25 cellular contexts compared by ENCODE assay signal in the genomic region with DNA sequence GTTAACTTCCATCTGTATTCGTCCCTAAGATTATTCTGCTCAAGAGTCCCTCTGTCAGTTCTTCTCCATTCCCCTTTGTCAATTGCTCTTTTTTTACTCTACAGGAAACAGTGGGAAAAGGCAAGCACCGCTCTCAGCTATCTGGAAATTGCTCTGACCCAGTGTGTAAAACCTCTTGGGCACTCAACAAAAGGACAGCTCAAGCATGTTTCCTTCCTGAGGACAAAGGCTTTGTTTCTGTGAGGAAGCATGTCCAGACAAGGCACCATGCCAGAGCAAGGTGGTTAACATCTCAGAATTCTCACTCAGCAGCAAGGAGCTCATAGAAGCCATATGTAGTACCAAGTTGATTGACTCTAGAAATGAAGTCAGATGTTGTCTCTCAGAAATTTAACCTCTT.
DNase-seq lines count a peak whose midpoint lies in the region; ATAC-seq and TF ChIP-seq lines count a peak whose summit lies in the region.
"Had no signal": no experiment of that assay in that cellular context is flagged by ENCODE, and none has a peak within 500 bp of the region (broad histone marks: within the 10 kb centered on the region; RNA-seq: fewer than 3 reads in every experiment).

No MANE protein-coding gene starts in this region.

- H3K4me2 ChIP-seq in BLaER1 treated with 17β-estradiol and CSF1 and Interleukin-3, amounts not matched to agents 10 nM and 100 nM: peak overlapping the region; percentile 69 to 82 (median 74)
- peak overlapping the region; percentile 28 for H3K4me2 ChIP-seq in mammary epithelial cell (ENCODE audit: insufficient read depth, low read depth, low read length)
- H3K4me2 ChIP-seq: PC-9 had no signal

- no peaks in the 10 kb centered on the region for H3K27me3 ChIP-seq in BLaER1 treated with 17β-estradiol and CSF1 and Interleukin-3, amounts not matched to agents 10 nM and 100 nM
- H3K27me3 ChIP-seq in mammary epithelial cell (ENCODE audit: insufficient read depth, low read length) (no peaks in the 10 kb centered on the region), gastroesophageal sphincter (no peaks in the 10 kb centered on the region), WERI-Rb-1 (ENCODE audit: insufficient read depth, low read depth, severe bottlenecking) (no peaks in the 10 kb centered on the region)
- H3K27me3 ChIP-seq: sigmoid colon, upper lobe of right lung had no signal

- intact Hi-C loops in mammary epithelial cell (cut with micrococcal nuclease): no loop called here

- WGBS in mammary epithelial cell (ENCODE audit: low coverage, missing lambda C conversion rate): 38% methylated on average over 2 of the region's 2 CpGs
- 64 to 83% methylated on average over 2 of the region's 2 CpGs for WGBS in gastroesophageal sphincter (ENCODE audit: low coverage in 1 of 2), 2 donors

- TF ChIP-seq EP300 in gastroesophageal sphincter (IDR thresholded peaks at IDR 0.05): no peak

- DNase-seq in mammary epithelial cell: peak; percentile 61
- peak; percentile 60 for DNase-seq in medulla oblongata (ENCODE audit: extremely low spot score)
- DNase-seq in GM03348 (ENCODE audit: low spot score): no peak
- DNase-seq in WERI-Rb-1: no peak
- DNase-seq: activated CD4-positive, alpha-beta T cell treated with anti-CD3 and anti-CD28 coated beads for 48 hours; activated T-cell treated with anti-CD3 and anti-CD28 coated beads, Interleukin-2, amount 50 U/mL, for 1 hour; Caco-2; DND-41; GM23248; IMR-90; NCI-H1105 treated with DMSO at 0.1 percent for 48 hours; NCI-H2081; NCI-H446 treated with DMSO at 0.1 percent for 48 hours; PC-9; sigmoid colon; stimulated activated CD4-positive, alpha-beta T cell treated with anti-CD3 and anti-CD28 coated beads, Interleukin-15, amount 100 ng/mL, for 24 hours; stimulated activated naive B cell treated with anti-CD40 and anti-IgM and Interleukin-4, amounts not matched to agents 10 μg/mL and 1 μg/mL and 100 μg/mL, for 72 hours; upper lobe of right lung had no signal

- no peak for TF ChIP-seq POLR2A in gastroesophageal sphincter (IDR thresholded peaks at IDR 0.05)

- no TSS peak for BruUV-seq in mammary epithelial cell (replicated peaks; lab: Mats Ljungman, UMichigan)

- no peaks in the 10 kb centered on the region for H3K9me3 ChIP-seq in BLaER1 treated with 17β-estradiol and CSF1 and Interleukin-3, amounts not matched to agents 10 nM and 100 nM (replicated peaks in 1 of 11)
- H3K9me3 ChIP-seq in mammary epithelial cell (replicated peaks; ENCODE audit: insufficient read depth, low read length) (no peaks in the 10 kb centered on the region), gastroesophageal sphincter (no peaks in the 10 kb centered on the region), WERI-Rb-1 (ENCODE audit: severe bottlenecking) (no peaks in the 10 kb centered on the region)
- H3K9me3 ChIP-seq: Caco-2, sigmoid colon, upper lobe of right lung had no signal

- H4K20me1 ChIP-seq in BLaER1 treated with 17β-estradiol and CSF1 and Interleukin-3, amounts not matched to agents 10 nM and 100 nM: no peaks in the 10 kb centered on the region
- H4K20me1 ChIP-seq in mammary epithelial cell (ENCODE audit: insufficient read depth, low read length): no peaks in the 10 kb centered on the region

- peak overlapping the region in 7 of 11 experiments; percentile 0 to 56 (median 17); a peak in 8 of 22 replicates for H3K27ac ChIP-seq in BLaER1 treated with 17β-estradiol and CSF1 and Interleukin-3, amounts not matched to agents 10 nM and 100 nM
- no peak overlapping the region for H3K27ac ChIP-seq in mammary epithelial cell (ENCODE audit: insufficient read depth, low read depth, low read length)
- H3K27ac ChIP-seq in gastroesophageal sphincter: no peak overlapping the region
- H3K27ac ChIP-seq in WERI-Rb-1: no peak overlapping the region
- H3K27ac ChIP-seq: C4-2B, GM23248, PC-9, sigmoid colon, upper lobe of right lung had no signal

- no peak overlapping the region for H3K4me3 ChIP-seq in BLaER1 treated with 17β-estradiol and CSF1 and Interleukin-3, amounts not matched to agents 10 nM and 100 nM
- H3K4me3 ChIP-seq in mammary epithelial cell (replicated peaks in 1 of 3; ENCODE audit: insufficient read depth in 1 of 3, low read depth in 2 of 3, low read length in 3 of 3) (no peak overlapping the region), gastroesophageal sphincter (no peak overlapping the region), WERI-Rb-1 (ENCODE audit: low read depth, low read length) (no peak overlapping the region)
- H3K4me3 ChIP-seq: GM23248, PC-9, sigmoid colon, upper lobe of right lung had no signal

- peaks cover 22 to 29% (median 26%) of the 10 kb centered on the region in 10 experiments for H3K4me1 ChIP-seq in BLaER1 treated with 17β-estradiol and CSF1 and Interleukin-3, amounts not matched to agents 10 nM and 100 nM
- H3K4me1 ChIP-seq in mammary epithelial cell (ENCODE audit: insufficient read depth, low read length) (no peaks in the 10 kb centered on the region), gastroesophageal sphincter (no peaks in the 10 kb centered on the region)
- H3K4me1 ChIP-seq: Caco-2, upper lobe of right lung had no signal

- in situ Hi-C loops in mammary epithelial cell (cut with MboI; ENCODE audit: low sequenced_read_pairs in 2 of 2): no loop called here

- no peaks in the 10 kb centered on the region for H3K79me2 ChIP-seq in mammary epithelial cell (ENCODE audit: insufficient read depth, low read length)

- ATAC-seq in HG03432 (IDR thresholded peaks at IDR 0.05; ENCODE audit: unreplicated experiment) (peak; percentile 51), GM21825 (IDR thresholded peaks at IDR 0.05; ENCODE audit: unreplicated experiment) (no peak), gastroesophageal sphincter (no peak)
- ATAC-seq: Right ventricle myocardium inferior; SK-N-SH treated with all-trans-retinoic acid at 6 μM for 48 hours; stimulated activated naive B cell treated with anti-CD40 and anti-IgM and Interleukin-4, amounts not matched to agents 10 μg/mL and 1 μg/mL and 100 μg/mL, for 72 hours; upper lobe of right lung had no signal

- TF ChIP-seq CTCF in mammary epithelial cell (conservative IDR thresholded peaks at IDR 0.05 in 1 of 2, IDR thresholded peaks at IDR 0.05 in 1 of 2; ENCODE audit: extremely low read depth in 1 of 2, insufficient read depth in 1 of 2, low read depth in 1 of 2, low read length in 2 of 2): no peak
- no peak for TF ChIP-seq CTCF in gastroesophageal sphincter (IDR thresholded peaks at IDR 0.05)
- no peak for TF ChIP-seq CTCF in WERI-Rb-1 (IDR thresholded peaks at IDR 0.05; ENCODE audit: low read depth, low read length)

- dilution Hi-C loops in mammary epithelial cell (cut with HindIII; ENCODE audit: low sequenced_read_pairs): no loop called here

- no peak overlapping the region for H3K9ac ChIP-seq in BLaER1 treated with 17β-estradiol and CSF1 and Interleukin-3, amounts not matched to agents 10 nM and 100 nM
- H3K9ac ChIP-seq in mammary epithelial cell (ENCODE audit: insufficient read depth, low read length): no peak overlapping the region
- H3K9ac ChIP-seq: GM23248 had no signal

- peak overlapping the region; percentile 78 for H2AFZ ChIP-seq in mammary epithelial cell (ENCODE audit: low read depth, low read length)
- H2AFZ ChIP-seq: GM23248, PC-9 had no signal

- CTCF ChIA-PET in mammary epithelial cell (lab: Charles Lee; ENCODE audit: low non-redundant PET): no interaction called here

- no peaks in the 10 kb centered on the region for H3K36me3 ChIP-seq in BLaER1 treated with 17β-estradiol and CSF1 and Interleukin-3, amounts not matched to agents 10 nM and 100 nM
- H3K36me3 ChIP-seq in mammary epithelial cell (ENCODE audit: insufficient read depth, low read length): no peaks in the 10 kb centered on the region
- no peaks in the 10 kb centered on the region for H3K36me3 ChIP-seq in gastroesophageal sphincter
- H3K36me3 ChIP-seq in WERI-Rb-1: no peaks in the 10 kb centered on the region
- H3K36me3 ChIP-seq: sigmoid colon, upper lobe of right lung had no signal

Comparison
In these comparisons a context has a peak if more than half of its experiments do, and no peak if none do; other contexts are left out.
1. H3K27ac ChIP-seq: peak in BLaER1 treated with 17β-estradiol and CSF1 and Interleukin-3, amounts not matched to agents 10 nM and 100 nM (7 of 11); none in mammary epithelial cell (single experiment), gastroesophageal sphincter (0 of 4) and WERI-Rb-1 (single experiment).
2. DNase-seq: peak in mammary epithelial cell (single experiment) and medulla oblongata (single experiment); none in GM03348 (single experiment) and WERI-Rb-1 (single experiment).